ENCODE assay signal across 20 cellular contexts in genomic region chr10:11449761-11450160, GRCh38.
"Had no signal": no experiment of that assay in that cellular context is flagged by ENCODE, and none has a peak within 500 bp of the region (broad histone marks: within the 10 kb centered on the region; RNA-seq: fewer than 3 reads in every experiment).

No MANE protein-coding gene starts in this region.

- H3K4me3 Mint-ChIP-seq: activated naive CD4-positive, alpha-beta T cell treated with anti-CD3 and anti-CD28 coated beads, Interleukin-2, amount 10 ng/mL, durations not matched to agents 7 days and 5 days; activated naive CD8-positive, alpha-beta T cell treated with anti-CD3 and anti-CD28 coated beads for 36 hours; activated T-cell treated with anti-CD3 and anti-CD28 coated beads, Interleukin-2, amount 50 U/mL, for 72 hours; T-helper 1 cell treated with Interleukin-12 subunit alpha and Interleukin-12 subunit beta and Interleukin-4 antibody, amounts not matched to agents 30 μg/mL and 1 μg/mL, for 36 hours had no signal

- H3K27me3 Mint-ChIP-seq: activated naive CD8-positive, alpha-beta T cell treated with anti-CD3 and anti-CD28 coated beads for 36 hours had no signal

- H3K36me3 ChIP-seq: MG63 had no signal

- H3K9me3 ChIP-seq: MG63 had no signal

- H3K27ac Mint-ChIP-seq: activated naive CD4-positive, alpha-beta T cell treated with anti-CD3 and anti-CD28 coated beads, Interleukin-2, amount 10 ng/mL, durations not matched to agents 7 days and 5 days; activated naive CD8-positive, alpha-beta T cell treated with anti-CD3 and anti-CD28 coated beads for 36 hours; activated T-helper 2 cell treated with anti-CD3 and anti-CD28 coated beads, Interferon-gamma antibody, Interleukin-2, Interleukin-4, amounts not matched to agents 10 μg/mL and 5 μg/mL and 100 μg/mL, durations not matched to agents 14 hours and 24 hours and 36 hours; T-helper 1 cell treated with Interleukin-12 subunit alpha and Interleukin-12 subunit beta and Interleukin-4 antibody, amounts not matched to agents 30 μg/mL and 1 μg/mL, for 36 hours had no signal

- DNase-seq: activated CD4-positive, alpha-beta T cell treated with anti-CD3 and anti-CD28 coated beads for 48 hours; activated CD4-positive, alpha-beta T cell treated with anti-CD3 and anti-CD28 coated beads, Interleukin-2, amount 50 U/mL, for 4 hours; activated CD4-positive, CD25-positive, alpha-beta regulatory T cell treated with anti-CD3 and anti-CD28 coated beads, Interleukin-2, amount 50 U/mL, for 72 hours; activated gamma-delta T cell treated with Interleukin-2 at 50 U/mL for 16 hours; activated naive CD4-positive, alpha-beta T cell treated with anti-CD3 and anti-CD28 coated beads, Interleukin-2, amount 10 ng/mL, durations not matched to agents 7 days and 5 days; activated naive CD8-positive, alpha-beta T cell treated with anti-CD3 and anti-CD28 coated beads for 36 hours; activated T-cell treated with anti-CD3 and anti-CD28 coated beads for 4 hours; activated T-cell treated with anti-CD3 and anti-CD28 coated beads, Interleukin-2, amount 50 U/mL, for 72 hours; MG63; NCI-H1092 treated with DMSO at 0.1 percent for 48 hours; NCI-H1417 treated with DMSO at 0.1 percent for 48 hours; NCI-H1694 treated with DMSO at 0.1 percent for 48 hours; NCI-H2029 treated with DMSO at 0.1 percent for 48 hours; NCI-H345; NCI-H510A; NCI-H526 treated with DMSO at 0.1 percent for 48 hours; PC-9; SHP77 treated with DMSO at 0.1 percent for 48 hours had no signal

- H3K4me2 ChIP-seq: PC-9 had no signal

- H3K4me3 ChIP-seq: MG63, PC-9 had no signal

- H2AFZ ChIP-seq: PC-9 had no signal

- H3K27ac ChIP-seq: PC-9 had no signal

- H3K9me3 Mint-ChIP-seq: activated naive CD4-positive, alpha-beta T cell treated with anti-CD3 and anti-CD28 coated beads, Interleukin-2, amount 10 ng/mL, durations not matched to agents 7 days and 5 days; activated naive CD8-positive, alpha-beta T cell treated with anti-CD3 and anti-CD28 coated beads for 36 hours; activated T-cell treated with anti-CD3 and anti-CD28 coated beads, Interleukin-2, amount 50 U/mL, for 72 hours; activated T-helper 2 cell treated with anti-CD3 and anti-CD28 coated beads, Interferon-gamma antibody, Interleukin-2, Interleukin-4, amounts not matched to agents 10 μg/mL and 5 μg/mL and 100 μg/mL, durations not matched to agents 14 hours and 24 hours and 36 hours; T-helper 1 cell treated with Interleukin-12 subunit alpha and Interleukin-12 subunit beta and Interleukin-4 antibody, amounts not matched to agents 30 μg/mL and 1 μg/mL, for 36 hours had no signal

- H3K36me3 Mint-ChIP-seq: activated naive CD4-positive, alpha-beta T cell treated with anti-CD3 and anti-CD28 coated beads, Interleukin-2, amount 10 ng/mL, durations not matched to agents 7 days and 5 days; activated naive CD8-positive, alpha-beta T cell treated with anti-CD3 and anti-CD28 coated beads for 36 hours had no signal

- H3K4me1 Mint-ChIP-seq: activated naive CD8-positive, alpha-beta T cell treated with anti-CD3 and anti-CD28 coated beads for 36 hours had no signal
